Comparison of ENCODE assay signal across 2 cellular contexts in genomic region chrX:102985182-102985581, GRCh38.
TF ChIP-seq lines count a peak whose summit lies in the region.

No MANE protein-coding gene starts in this region.

TF ChIP-seq in liver, 16 proteins besides CTCF, POLR2A, EP300 and RAD21:
- no peak for TF ChIP-seq SP1 (IDR thresholded peaks at IDR 0.05)
- peak; percentile 30 for TF ChIP-seq YY1 (IDR thresholded peaks at IDR 0.05)

TF ChIP-seq in HepG2, 621 proteins besides CTCF, POLR2A, EP300 and RAD21:
- TF ChIP-seq ZNF83 (CRISPR knock-in tag; IDR thresholded peaks at IDR 0.05; ENCODE audit: borderline replicate concordance) (no peak), ZNF781 (CRISPR knock-in tag; IDR thresholded peaks at IDR 0.05; ENCODE audit: borderline replicate concordance, not compliant biosample characterization) (no peak), PREB (CRISPR knock-in tag; IDR thresholded peaks at IDR 0.05) (no peak), MAZ (IDR thresholded peaks at IDR 0.05; ENCODE audit: borderline replicate concordance, low read depth, low read length) (no peak), MAZ (CRISPR knock-in tag; IDR thresholded peaks at IDR 0.05; ENCODE audit: low read depth) (no peak), ZNF142 (CRISPR knock-in tag; IDR thresholded peaks at IDR 0.05) (no peak), HHEX (CRISPR knock-in tag; IDR thresholded peaks at IDR 0.05) (no peak), CREB3 (CRISPR knock-in tag; IDR thresholded peaks at IDR 0.05) (no peak), E2F5 (CRISPR knock-in tag; conservative IDR thresholded peaks at IDR 0.05) (no peak), ZNF292 (CRISPR knock-in tag; IDR thresholded peaks at IDR 0.05; ENCODE audit: borderline replicate concordance, low read depth) (no peak), ZNF749 (CRISPR knock-in tag; IDR thresholded peaks at IDR 0.05; ENCODE audit: borderline replicate concordance) (no peak), ZNF121 (CRISPR knock-in tag; IDR thresholded peaks at IDR 0.05) (no peak), ZNF136 (CRISPR knock-in tag; IDR thresholded peaks at IDR 0.05; ENCODE audit: low read depth) (no peak), ZBTB7A (CRISPR knock-in tag; IDR thresholded peaks at IDR 0.05) (no peak), KAT7 (CRISPR knock-in tag; IDR thresholded peaks at IDR 0.05; ENCODE audit: borderline replicate concordance) (no peak), SPEN (CRISPR knock-in tag; IDR thresholded peaks at IDR 0.05; ENCODE audit: low read depth) (no peak), MBD4 (IDR thresholded peaks at IDR 0.05; ENCODE audit: borderline replicate concordance, low read length) (no peak), KMT2A (CRISPR knock-in tag; IDR thresholded peaks at IDR 0.05) (no peak)
- TF ChIP-seq, protein P1, sequence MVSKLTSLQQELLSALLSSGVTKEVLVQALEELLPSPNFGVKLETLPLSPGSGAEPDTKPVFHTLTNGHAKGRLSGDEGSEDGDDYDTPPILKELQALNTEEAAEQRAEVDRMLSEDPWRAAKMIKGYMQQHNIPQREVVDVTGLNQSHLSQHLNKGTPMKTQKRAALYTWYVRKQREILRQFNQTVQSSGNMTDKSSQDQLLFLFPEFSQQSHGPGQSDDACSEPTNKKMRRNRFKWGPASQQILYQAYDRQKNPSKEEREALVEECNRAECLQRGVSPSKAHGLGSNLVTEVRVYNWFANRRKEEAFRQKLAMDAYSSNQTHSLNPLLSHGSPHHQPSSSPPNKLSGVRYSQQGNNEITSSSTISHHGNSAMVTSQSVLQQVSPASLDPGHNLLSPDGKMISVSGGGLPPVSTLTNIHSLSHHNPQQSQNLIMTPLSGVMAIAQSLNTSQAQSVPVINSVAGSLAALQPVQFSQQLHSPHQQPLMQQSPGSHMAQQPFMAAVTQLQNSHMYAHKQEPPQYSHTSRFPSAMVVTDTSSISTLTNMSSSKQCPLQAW (CRISPR knock-in tag; IDR thresholded peaks at IDR 0.05) = no peak
- TF ChIP-seq, protein P2, sequence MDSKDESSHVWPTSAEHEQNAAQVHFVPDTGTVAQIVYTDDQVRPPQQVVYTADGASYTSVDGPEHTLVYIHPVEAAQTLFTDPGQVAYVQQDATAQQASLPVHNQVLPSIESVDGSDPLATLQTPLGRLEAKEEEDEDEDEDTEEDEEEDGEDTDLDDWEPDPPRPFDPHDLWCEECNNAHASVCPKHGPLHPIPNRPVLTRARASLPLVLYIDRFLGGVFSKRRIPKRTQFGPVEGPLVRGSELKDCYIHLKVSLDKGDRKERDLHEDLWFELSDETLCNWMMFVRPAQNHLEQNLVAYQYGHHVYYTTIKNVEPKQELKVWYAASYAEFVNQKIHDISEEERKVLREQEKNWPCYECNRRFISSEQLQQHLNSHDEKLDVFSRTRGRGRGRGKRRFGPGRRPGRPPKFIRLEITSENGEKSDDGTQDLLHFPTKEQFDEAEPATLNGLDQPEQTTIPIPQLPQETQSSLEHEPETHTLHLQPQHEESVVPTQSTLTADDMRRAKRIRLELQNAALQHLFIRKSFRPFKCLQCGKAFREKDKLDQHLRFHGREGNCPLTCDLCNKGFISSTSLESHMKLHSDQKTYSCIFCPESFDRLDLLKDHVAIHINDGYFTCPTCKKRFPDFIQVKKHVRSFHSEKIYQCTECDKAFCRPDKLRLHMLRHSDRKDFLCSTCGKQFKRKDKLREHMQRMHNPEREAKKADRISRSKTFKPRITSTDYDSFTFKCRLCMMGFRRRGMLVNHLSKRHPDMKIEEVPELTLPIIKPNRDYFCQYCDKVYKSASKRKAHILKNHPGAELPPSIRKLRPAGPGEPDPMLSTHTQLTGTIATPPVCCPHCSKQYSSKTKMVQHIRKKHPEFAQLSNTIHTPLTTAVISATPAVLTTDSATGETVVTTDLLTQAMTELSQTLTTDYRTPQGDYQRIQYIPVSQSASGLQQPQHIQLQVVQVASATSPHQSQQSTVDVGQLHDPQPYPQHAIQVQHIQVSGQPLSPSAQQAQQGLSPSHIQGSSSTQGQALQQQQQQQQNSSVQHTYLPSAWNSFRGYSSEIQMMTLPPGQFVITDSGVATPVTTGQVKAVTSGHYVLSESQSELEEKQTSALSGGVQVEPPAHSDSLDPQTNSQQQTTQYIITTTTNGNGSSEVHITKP (CRISPR knock-in tag; IDR thresholded peaks at IDR 0.05; ENCODE audit: low read depth) = no peak
